Comparison of ENCODE assay signal across 19 cellular contexts in genomic region chr10:71156436-71156835, GRCh38.
DNase-seq lines count a peak whose midpoint lies in the region; ATAC-seq, FAIRE-seq and TF ChIP-seq lines count a peak whose summit lies in the region.
"Had no signal": no experiment of that assay in that cellular context is flagged by ENCODE, and none has a peak within 500 bp of the region (broad histone marks: within the 10 kb centered on the region; RNA-seq: fewer than 3 reads in every experiment).

No MANE protein-coding gene starts in this region.

- DNase-seq in EH (ENCODE audit: low read depth) (peak; percentile 32), astrocyte of the hippocampus (ENCODE audit: low read depth, low spot score) (peak; percentile 69), left kidney (ENCODE audit: low read depth, low spot score) (peak; percentile 33), retinal pigment epithelial cell (ENCODE audit: low read depth) (peak; percentile 46), NCI-H1694 (lab: John Stamatoyannopoulos, UW) (no peak), GM19239 (ENCODE audit: insufficient read length, low spot score) (no peak)
- DNase-seq: BE2C; CD8-positive, alpha-beta T cell; COR-L47; DMS153; DMS79 treated with DMSO at 0.1 percent for 48 hours; GF-D8; H7 had no signal

- no peak overlapping the region for H3K4me3 ChIP-seq in retinal pigment epithelial cell (ENCODE audit: low read length)
- H3K4me3 ChIP-seq: GM23338 had no signal

- ATAC-seq in GM21619 (IDR thresholded peaks at IDR 0.05; ENCODE audit: unreplicated experiment), result no peak
- no peak for ATAC-seq in HG03342 (IDR thresholded peaks at IDR 0.05; ENCODE audit: unreplicated experiment)
- ATAC-seq: CD8-positive, alpha-beta T cell; GM23338; HepG2 had no signal

- FAIRE-seq in GM19239 (lab: Jason Lieb, UNC), result no peak
- FAIRE-seq: A204.1, D721Med, HepG2 had no signal

- TF ChIP-seq CTCF in retinal pigment epithelial cell (conservative IDR thresholded peaks at IDR 0.05; ENCODE audit: low read depth, low read length), result no peak

Comparison
In these comparisons a context has a peak if more than half of its experiments do, and no peak if none do; other contexts are left out.
1. DNase-seq: peak in EH (single experiment), astrocyte of the hippocampus (single experiment), left kidney (single experiment) and retinal pigment epithelial cell (single experiment); none in NCI-H1694 (single experiment) and GM19239 (single experiment).